ENCODE assay signal across 8 cellular contexts in the genomic region with DNA sequence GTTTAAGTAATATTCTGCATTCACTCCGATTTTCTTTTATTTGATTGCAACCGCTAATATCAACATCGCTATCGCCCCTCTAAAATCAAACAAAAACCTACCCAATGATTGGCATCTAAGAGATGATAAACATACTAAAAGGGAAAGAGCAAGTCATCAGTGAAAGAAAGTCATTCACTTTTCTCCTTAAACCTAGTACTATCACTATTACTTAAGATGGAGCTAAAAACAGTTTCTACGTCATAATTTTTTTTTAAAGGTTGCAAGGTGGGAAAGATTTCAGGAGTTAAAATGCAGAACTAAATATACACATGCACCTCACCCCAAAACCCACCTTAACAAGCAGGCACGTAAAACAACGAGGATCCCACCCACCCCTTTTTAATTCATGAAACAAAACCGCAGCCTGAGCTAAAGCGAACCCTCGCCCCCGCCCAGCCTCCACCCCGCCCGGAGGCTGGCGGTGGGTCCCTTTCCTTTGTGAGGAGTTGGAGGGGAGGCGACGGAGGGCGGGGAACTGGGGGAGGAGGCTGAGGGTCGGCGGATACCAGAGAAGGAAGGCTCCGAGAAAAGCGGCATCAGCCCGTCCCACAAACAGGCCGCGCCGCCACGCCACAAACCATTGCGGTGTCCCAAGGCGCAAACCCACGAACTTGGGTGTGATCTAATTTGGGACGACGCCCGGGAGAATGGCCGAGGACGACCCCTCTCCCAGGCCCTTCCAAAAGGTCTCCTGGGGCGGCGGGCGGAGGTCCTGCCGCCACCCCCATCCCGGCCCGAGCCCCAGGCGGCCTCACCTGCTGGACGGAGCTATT. TPM values are rescaled to one million over a fixed set of nuclear protein-coding genes. Genes with fewer than 3 reads are reported as not detected.
DNase-seq lines count a peak whose midpoint lies in the region; ATAC-seq and TF ChIP-seq lines count a peak whose summit lies in the region.

No MANE protein-coding gene starts in this region.

- H3K36me3 Mint-ChIP-seq in activated naive CD4-positive, alpha-beta T cell treated with anti-CD3 and anti-CD28 coated beads, Interleukin-2, amount 50 U/mL, for 24 hours, result peaks cover 11% of the 10 kb centered on the region

- ATAC-seq in GM19035 (IDR thresholded peaks at IDR 0.05; ENCODE audit: unreplicated experiment) (peak; percentile 18), HG03342 (IDR thresholded peaks at IDR 0.05; ENCODE audit: unreplicated experiment) (peak; percentile 13), left ventricle myocardium superior (peak; percentile 15)

- H3K9me3 ChIP-seq in SJSA1 (replicated peaks), result no peaks in the 10 kb centered on the region

- peak overlapping the region; percentile 100 for H3K9ac ChIP-seq in rectal smooth muscle tissue (ENCODE audit: low read length)

- H3K27me3 ChIP-seq in SJSA1 (replicated peaks), result no peaks in the 10 kb centered on the region
- H3K27me3 ChIP-seq in rectal smooth muscle tissue (ENCODE audit: control insufficient read depth, insufficient read depth, low read length), result no peaks in the 10 kb centered on the region

- peaks cover 16% of the 10 kb centered on the region for H3K4me1 ChIP-seq in SJSA1 (replicated peaks)
- H3K4me1 ChIP-seq in rectal smooth muscle tissue (ENCODE audit: control insufficient read depth, insufficient read depth, low read length), result peaks cover 17% of the 10 kb centered on the region

- peaks cover 58% of the 10 kb centered on the region for H3K4me1 Mint-ChIP-seq in activated naive CD4-positive, alpha-beta T cell treated with anti-CD3 and anti-CD28 coated beads, Interleukin-2, amount 50 U/mL, for 24 hours

- H3K27ac ChIP-seq in SJSA1 (peak overlapping the region; percentile 99), rectal smooth muscle tissue (ENCODE audit: low read depth, low read length) (peak overlapping the region; percentile 99)

- H3K36me3 ChIP-seq in SJSA1 (peaks cover 25% of the 10 kb centered on the region), rectal smooth muscle tissue (ENCODE audit: control insufficient read depth, insufficient read depth, low read length) (no peaks in the 10 kb centered on the region)

- no peak for TF ChIP-seq CTCF in AG09309 (IDR thresholded peaks at IDR 0.05; ENCODE audit: control insufficient read depth, insufficient read depth, low read depth, low read length, missing control alignments)

- intact Hi-C loops in left ventricle myocardium superior (cut with micrococcal nuclease), result no loop called here

- DNase-seq in AG09309 (ENCODE audit: low read depth) (no peak), SJSA1 (ENCODE audit: low read depth in 1 of 2, low spot score in 2 of 2) (peak; percentile 6 to 47), left ventricle myocardium superior (peak; percentile 57), cerebellar nuclear complex (lab: John Stamatoyannopoulos, UW) (no peak)

- H3K27me3 Mint-ChIP-seq in activated naive CD4-positive, alpha-beta T cell treated with anti-CD3 and anti-CD28 coated beads, Interleukin-2, amount 50 U/mL, for 24 hours, result no peaks in the 10 kb centered on the region

- no peaks in the 10 kb centered on the region for H3K9me3 Mint-ChIP-seq in activated naive CD4-positive, alpha-beta T cell treated with anti-CD3 and anti-CD28 coated beads, Interleukin-2, amount 50 U/mL, for 24 hours

- peak overlapping the region; percentile 89 for H3K4me3 Mint-ChIP-seq in activated naive CD4-positive, alpha-beta T cell treated with anti-CD3 and anti-CD28 coated beads, Interleukin-2, amount 50 U/mL, for 24 hours

- peak overlapping the region; percentile 62 for H3K4me3 ChIP-seq in AG09309 (ENCODE audit: control insufficient read depth, low read depth, low read length)
- H3K4me3 ChIP-seq in SJSA1, result peak overlapping the region; percentile 97
- peak overlapping the region; percentile 99 for H3K4me3 ChIP-seq in rectal smooth muscle tissue (ENCODE audit: low read length)

- peak overlapping the region; percentile 90 for H3K27ac Mint-ChIP-seq in activated naive CD4-positive, alpha-beta T cell treated with anti-CD3 and anti-CD28 coated beads, Interleukin-2, amount 50 U/mL, for 24 hours

RNA-seq across cellular contexts. Expression of a gene that starts 0.8 kb away (rescaled TPM):
- 66.4 and 107 TPM in 2 replicates for total RNA-seq in SJSA1 (2014; rRNA removed; shearing (Covaris generic))
- 85.2 TPM for total RNA-seq in left ventricle myocardium superior

Comparison
In these comparisons a context has a peak if more than half of its experiments do, and no peak if none do; other contexts are left out.
1. DNase-seq: peak in SJSA1 (2 of 2) and left ventricle myocardium superior (single experiment); none in AG09309 (single experiment) and cerebellar nuclear complex (0 of 2).
2. Peak in every context shown above with its lines, with median percentiles within 50 percentile points of each other: H3K4me3 ChIP-seq and ATAC-seq.